In the genomic region with DNA sequence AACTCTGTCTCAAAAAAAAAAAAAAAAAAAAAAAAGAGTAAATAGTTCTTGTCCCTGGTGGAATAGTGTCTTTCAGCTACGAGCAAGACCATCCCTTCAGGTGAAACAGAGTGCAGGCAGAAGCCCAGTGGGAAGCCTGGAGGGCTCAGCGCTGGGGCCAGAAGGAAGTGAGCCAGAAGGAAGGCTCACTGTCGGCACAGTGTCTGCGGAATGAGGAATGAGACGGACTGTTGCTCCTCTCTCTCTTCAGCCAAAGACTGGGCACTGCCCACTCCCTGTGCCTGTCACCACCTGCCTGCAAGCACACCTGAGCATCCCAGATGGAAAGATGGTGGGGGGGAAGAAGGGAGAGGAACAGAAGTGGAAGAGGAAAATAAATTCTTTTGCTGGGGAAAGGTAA, we compare ENCODE assay signal across 20 cellular contexts. TPM values are rescaled to one million over a fixed set of nuclear protein-coding genes. Genes with fewer than 3 reads are reported as not detected.
DNase-seq lines count a peak whose midpoint lies in the region; ATAC-seq, FAIRE-seq and TF ChIP-seq lines count a peak whose summit lies in the region.
"Had no signal": no experiment of that assay in that cellular context is flagged by ENCODE, and none has a peak within 500 bp of the region (broad histone marks: within the 10 kb centered on the region; RNA-seq: fewer than 3 reads in every experiment).

No MANE protein-coding gene starts in this region.

- H3K27ac Mint-ChIP-seq in stimulated activated effector memory CD8-positive, alpha-beta T cell treated with anti-CD3 and anti-CD28 coated beads, Interleukin-12 subunit alpha, Interleukin-12 subunit beta, amount 100 ng/mL, for 72 hours, result peak overlapping the region; percentile 14
- H3K27ac Mint-ChIP-seq: CD4-positive, alpha-beta T cell; GM23338; HFFc6; IgD-negative memory B cell had no signal

- DNase-seq in activated CD8-positive, alpha-beta memory T cell treated with anti-CD3 and anti-CD28 coated beads for 24 hours, result peak; percentile 49
- DNase-seq in activated CD8-positive, alpha-beta memory T cell treated with anti-CD3 and anti-CD28 coated beads, Interleukin-2, amount 50 U/mL, for 48 hours, result no peak
- DNase-seq in G401 (ENCODE audit: low spot score), result peak; percentile 77
- DNase-seq in H1 (ENCODE audit: low read depth in 1 of 2, low spot score in 2 of 2), result no peak
- no peak for DNase-seq in stimulated activated effector memory CD8-positive, alpha-beta T cell treated with anti-CD3 and anti-CD28 coated beads, Interleukin-12 subunit alpha, Interleukin-12 subunit beta, amount 100 ng/mL, for 72 hours (ENCODE audit: low spot score in 2 of 2)
- DNase-seq in midbrain (lab: John Stamatoyannopoulos, UW), result no peak
- DNase-seq: AML-193; Caco-2; CD4-positive, alpha-beta T cell; GDM1; H7; HFFc6 had no signal

- no peak overlapping the region for H3K18ac ChIP-seq in H1 (ENCODE audit: extremely low read depth, low read length)

- H3K9me3 ChIP-seq in H1 (ENCODE audit: insufficient read depth in 2 of 2, low read depth in 1 of 2, low read length in 1 of 2), result no peaks in the 10 kb centered on the region
- H3K9me3 ChIP-seq: A549, Caco-2 had no signal

- no peak overlapping the region for H3K4me3 ChIP-seq in H1 (ENCODE audit: extremely low read depth in 1 of 4, insufficient read depth in 2 of 4, low read depth in 3 of 4, low read length in 4 of 4)
- H3K4me3 ChIP-seq: A549, GM23338 had no signal

- H3K79me1 ChIP-seq in H1 (ENCODE audit: low read depth, low read length), result peaks cover 11% of the 10 kb centered on the region

- no peak overlapping the region for H3K4ac ChIP-seq in H1 (replicated peaks; ENCODE audit: insufficient read length, low read depth, low read length)

- no peak overlapping the region for H4K5ac ChIP-seq in H1 (ENCODE audit: insufficient read length, low read depth, low read length)

- H4K20me1 ChIP-seq in H1 (replicated peaks in 1 of 2; ENCODE audit: control insufficient read depth in 1 of 2, insufficient read depth in 2 of 2, low read length in 2 of 2), result peaks cover 11 to 21% of the 10 kb centered on the region in 2 experiments

- no peak for TF ChIP-seq CTCF in H1 (IDR thresholded peaks at IDR 0.05; ENCODE audit: control extremely low read depth in 1 of 3, insufficient read depth in 1 of 3, low read depth in 1 of 3, low read length in 3 of 3)

- H4K91ac ChIP-seq in H1 (replicated peaks; ENCODE audit: insufficient read length, low read length), result no peak overlapping the region

- ATAC-seq in stimulated activated effector memory CD8-positive, alpha-beta T cell treated with anti-CD3 and anti-CD28 coated beads, Interleukin-12 subunit alpha, Interleukin-12 subunit beta, amount 100 ng/mL, for 72 hours, result no peak
- no peak for ATAC-seq in HG03432 (IDR thresholded peaks at IDR 0.05; ENCODE audit: unreplicated experiment)
- ATAC-seq: GM23338 had no signal

- in situ Hi-C loops in G401 (cut with HindIII; ENCODE audit: low sequenced_read_pairs), result no loop called here

- no peaks in the 10 kb centered on the region for H3K9me3 Mint-ChIP-seq in stimulated activated effector memory CD8-positive, alpha-beta T cell treated with anti-CD3 and anti-CD28 coated beads, Interleukin-12 subunit alpha, Interleukin-12 subunit beta, amount 100 ng/mL, for 72 hours
- H3K9me3 Mint-ChIP-seq: CD4-positive, alpha-beta T cell; GM23338; HFFc6; IgD-negative memory B cell had no signal

- peaks cover 11% of the 10 kb centered on the region for H3K4me1 Mint-ChIP-seq in stimulated activated effector memory CD8-positive, alpha-beta T cell treated with anti-CD3 and anti-CD28 coated beads, Interleukin-12 subunit alpha, Interleukin-12 subunit beta, amount 100 ng/mL, for 72 hours
- H3K4me1 Mint-ChIP-seq: GM23338 had no signal

- H3K4me3 Mint-ChIP-seq in stimulated activated effector memory CD8-positive, alpha-beta T cell treated with anti-CD3 and anti-CD28 coated beads, Interleukin-12 subunit alpha, Interleukin-12 subunit beta, amount 100 ng/mL, for 72 hours, result no peak overlapping the region
- H3K4me3 Mint-ChIP-seq: CD4-positive, alpha-beta T cell; GM23338; HFFc6; IgD-negative memory B cell had no signal

- no peak overlapping the region for H2BK12ac ChIP-seq in H1 (ENCODE audit: low read depth, low read length)

- no peak overlapping the region for H3K14ac ChIP-seq in H1 (ENCODE audit: insufficient read length)

- TF ChIP-seq RAD21 in H1 (IDR thresholded peaks at IDR 0.05 in 1 of 2, conservative IDR thresholded peaks at IDR 0.05 in 1 of 2; ENCODE audit: low read depth in 2 of 2, low read length in 2 of 2), result no peak

- no peak overlapping the region for H2BK15ac ChIP-seq in H1 (ENCODE audit: low read length)

- no peaks in the 10 kb centered on the region for H3K27me3 ChIP-seq in H1 (replicated peaks in 1 of 4; ENCODE audit: control insufficient read depth in 3 of 4, extremely low read depth in 1 of 4, insufficient read depth in 3 of 4, low read length in 3 of 4)

- no peak overlapping the region for H2AFZ ChIP-seq in H1 (ENCODE audit: low read length)
- H2AFZ ChIP-seq: GM23338 had no signal

- no peak overlapping the region for H2BK5ac ChIP-seq in H1 (ENCODE audit: low read depth, low read length)

- H3K27ac ChIP-seq in H1 (ENCODE audit: low read depth, low read length), result no peak overlapping the region
- H3K27ac ChIP-seq: 22Rv1, A549, C4-2B had no signal

- POLR2A ChIA-PET in H1 (lab: Charles Lee; ENCODE audit: partially characterized antibody), result interaction anchor here (0.6 to 7.3 kb wide), 6 partner anchors 7 to 78 kb away, joined by 3 to 59 read pairs (median 3); no protein-coding TSS in a partner anchor

- no peak overlapping the region for H2BK20ac ChIP-seq in H1 (ENCODE audit: low read length)

- H3K23ac ChIP-seq in H1 (ENCODE audit: insufficient read length), result no peak overlapping the region

- WGBS in H1 (ENCODE audit: extremely low coverage in 1 of 2, insufficient coverage in 1 of 2, insufficient read length in 1 of 2, insufficient replicate concordance in 2 of 2, low coverage in 1 of 2, low lambda C conversion rate in 2 of 2, missing lambda C conversion rate in 1 of 2), 2 experiments, result 93% methylated on average over 5 of the region's 5 CpGs; no CpG with 5 or more reads in 1 of the 2 experiments

- H3K36me3 ChIP-seq in H1 (ENCODE audit: control insufficient read depth in 2 of 4, insufficient read depth in 4 of 4, low read length in 3 of 4), result peaks cover 58 to 97% (median 84%) of the 10 kb centered on the region in 4 experiments

- TF ChIP-seq EP300 in H1 (IDR thresholded peaks at IDR 0.05; ENCODE audit: borderline replicate concordance in 1 of 2, low read depth in 2 of 2, low read length in 2 of 2), result no peak

- H3K4me2 ChIP-seq in H1 (ENCODE audit: insufficient read depth in 1 of 2, low read depth in 2 of 2, low read length in 2 of 2), result no peak overlapping the region
- H3K4me2 ChIP-seq: A549, GM23338 had no signal

- no peak overlapping the region for H2AK5ac ChIP-seq in H1 (ENCODE audit: low read depth, low read length)

- H3K79me2 ChIP-seq in H1 (ENCODE audit: control insufficient read depth in 1 of 2, insufficient read depth in 2 of 2, low read length in 2 of 2), result peaks cover 0 to 42% of the 10 kb centered on the region in 2 experiments

- no peak overlapping the region for H3K9ac ChIP-seq in H1 (replicated peaks in 1 of 4; ENCODE audit: extremely low read depth in 1 of 4, low read depth in 3 of 4, low read length in 3 of 4)

- CTCF ChIA-PET in H1 (lab: Charles Lee; ENCODE audit: partially characterized antibody), result interaction anchor here (0.7 kb wide), 1 partner anchor 30 kb away, joined by 3 read pairs; no protein-coding TSS in a partner anchor

- H2BK120ac ChIP-seq in H1 (replicated peaks; ENCODE audit: low read depth, low read length), result no peak overlapping the region

- no peak overlapping the region for H4K8ac ChIP-seq in H1 (ENCODE audit: extremely low read depth, insufficient read depth, low read length)

- no peak; a peak in 1 of 3 replicates for TF ChIP-seq POLR2A in H1 (IDR thresholded peaks at IDR 0.05; ENCODE audit: control extremely low read depth in 1 of 2, low read depth in 2 of 2, low read length in 2 of 2)

- no peaks in the 10 kb centered on the region for H3K23me2 ChIP-seq in H1 (ENCODE audit: low read depth, low read length)

- no peak overlapping the region for H3K56ac ChIP-seq in H1 (replicated peaks; ENCODE audit: insufficient read length, low read depth, low read length)

- peaks cover 100% of the 10 kb centered on the region for H3K36me3 Mint-ChIP-seq in stimulated activated effector memory CD8-positive, alpha-beta T cell treated with anti-CD3 and anti-CD28 coated beads, Interleukin-12 subunit alpha, Interleukin-12 subunit beta, amount 100 ng/mL, for 72 hours

- H3K4me1 ChIP-seq in H1 (replicated peaks in 1 of 4; ENCODE audit: control insufficient read depth in 3 of 4, insufficient read depth in 4 of 4, low read length in 3 of 4), result no peaks in the 10 kb centered on the region
- H3K4me1 ChIP-seq: Caco-2 had no signal

- FAIRE-seq in H1 (lab: Jason Lieb, UNC), result no peak
- FAIRE-seq: A549, D721Med, HTR-8/SVneo had no signal

TF ChIP-seq in H1, 55 proteins besides CTCF, POLR2A, EP300 and RAD21 (continues in another document):
- TF ChIP-seq POLR2AphosphoS5 (IDR thresholded peaks at IDR 0.05; ENCODE audit: low read depth, low read length) (0 out of 2 replicates have a peak, but pooled peaks have one; percentile 8), TAF7 (optimal IDR thresholded peaks at IDR 0.05; ENCODE audit: borderline replicate concordance, low read depth, low read length) (no peak), BCL11A (IDR thresholded peaks at IDR 0.05; ENCODE audit: low read depth in 2 of 2, low read length in 2 of 2) (no peak)

RNA-seq across cellular contexts. Expression of a gene that starts 7.5 kb away (rescaled TPM):
- 391 and 624 TPM in 2 replicates for total RNA-seq in G401 (2014; rRNA removed; shearing (Covaris generic))
- total RNA-seq in H1 (2021; fragmentation: NEBNext Ultra II Directional; extraction: Animal tissue kit (Norgen Biotek cat#: 25700)), result 274 and 292 TPM in 2 replicates
- 18.0 and 41.3 TPM in 2 replicates for polyA plus RNA-seq in H1 (2011; rRNA removed)
- polyA plus RNA-seq in H1 (2011; cell fraction: cytosol; rRNA removed), result 108 TPM
- 11.9 TPM for polyA plus RNA-seq in H1 (2011; cell fraction: nucleus; rRNA removed)
- 131 to 244 TPM (median 141 TPM) in 4 replicates for polyA plus RNA-seq in H1 (2012, experiment 1 of 2)
- polyA plus RNA-seq in H1 (2012, experiment 2 of 2), result 23.5 TPM
- polyA plus RNA-seq in H1 (2013, experiment 1 of 2), result 345 TPM
- 333 TPM for polyA plus RNA-seq in H1 (2013, experiment 2 of 2)
- 44.8 and 66.0 TPM in 2 replicates for polyA minus RNA-seq in H1 (2011; rRNA and poly(A)+ RNA removed)
- polyA minus RNA-seq in H1 (2011; cell fraction: cytosol; rRNA and poly(A)+ RNA removed), result 110 TPM
- 58.1 TPM for polyA minus RNA-seq in H1 (2011; cell fraction: nucleus; rRNA and poly(A)+ RNA removed)

RNA-seq across cellular contexts. Expression of a gene that starts 46.8 kb away (rescaled TPM):
- total RNA-seq in G401 (2014; rRNA removed; shearing (Covaris generic)), result 37.0 and 54.2 TPM in 2 replicates
- 42.5 and 55.9 TPM in 2 replicates for total RNA-seq in H1 (2021; fragmentation: NEBNext Ultra II Directional; extraction: Animal tissue kit (Norgen Biotek cat#: 25700))
- polyA plus RNA-seq in H1 (2011; rRNA removed), result 23.3 and 32.0 TPM in 2 replicates
- polyA plus RNA-seq in H1 (2011; cell fraction: cytosol; rRNA removed), result 26.1 TPM
- polyA plus RNA-seq in H1 (2011; cell fraction: nucleus; rRNA removed), result 22.1 TPM
- polyA plus RNA-seq in H1 (2012, experiment 1 of 2), result 21.7 to 38.8 TPM (median 26.2 TPM) in 4 replicates
- polyA plus RNA-seq in H1 (2012, experiment 2 of 2), result 2.5 TPM
- polyA plus RNA-seq in H1 (2013, experiment 1 of 2), result 32.3 TPM
- polyA plus RNA-seq in H1 (2013, experiment 2 of 2), result 28.3 TPM
- polyA minus RNA-seq in H1 (2011; rRNA and poly(A)+ RNA removed), result 22.6 and 29.4 TPM in 2 replicates
- polyA minus RNA-seq in H1 (2011; cell fraction: cytosol; rRNA and poly(A)+ RNA removed), result 16.2 TPM
- polyA minus RNA-seq in H1 (2011; cell fraction: nucleus; rRNA and poly(A)+ RNA removed), result 29.4 TPM

Comparison
In these comparisons a context has a peak if more than half of its experiments do, and no peak if none do; other contexts are left out.
1. DNase-seq: peak in activated CD8-positive, alpha-beta memory T cell treated with anti-CD3 and anti-CD28 coated beads for 24 hours (single experiment) and G401 (single experiment); none in activated CD8-positive, alpha-beta memory T cell treated with anti-CD3 and anti-CD28 coated beads, Interleukin-2, amount 50 U/mL, for 48 hours (single experiment), H1 (0 of 2), stimulated activated effector memory CD8-positive, alpha-beta T cell treated with anti-CD3 and anti-CD28 coated beads, Interleukin-12 subunit alpha, Interleukin-12 subunit beta, amount 100 ng/mL, for 72 hours (0 of 2) and midbrain (single experiment).